8 cellular contexts compared by ENCODE assay signal in the genomic region with DNA sequence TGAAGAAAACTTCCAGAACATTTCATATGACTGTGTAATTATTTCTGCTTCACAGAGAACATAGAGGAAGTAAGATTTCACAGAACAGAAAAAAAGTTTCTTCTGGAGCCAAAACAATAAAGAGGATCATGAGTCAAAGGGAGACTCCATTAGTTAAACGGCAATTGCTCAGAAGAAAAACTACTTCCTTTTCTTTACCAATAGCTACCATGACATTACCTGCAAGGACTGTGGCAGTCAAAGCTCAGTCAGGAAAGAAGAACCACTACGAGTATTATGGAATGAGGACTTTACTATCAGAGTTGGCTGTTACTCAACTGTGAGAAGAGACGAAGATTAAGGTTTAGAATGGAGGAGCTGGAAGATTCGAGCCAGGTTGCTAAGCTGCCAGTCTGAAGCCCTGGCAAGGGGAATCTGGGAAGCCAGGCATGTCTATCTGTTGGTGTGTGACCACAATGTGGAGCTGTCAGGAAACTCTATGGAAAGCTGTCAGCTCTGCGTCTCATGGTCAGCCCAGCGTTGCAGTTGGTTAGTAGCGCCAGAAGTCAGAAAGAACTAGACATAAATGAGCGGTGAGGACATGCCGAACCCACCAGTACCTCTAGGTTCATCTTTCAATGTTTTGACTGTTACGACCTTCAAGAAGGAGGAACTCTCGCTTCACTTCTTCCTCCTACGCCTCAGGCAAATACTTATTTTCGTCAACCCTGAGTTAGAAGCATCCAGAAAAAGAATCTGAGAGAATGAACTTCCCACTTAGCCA.
DNase-seq lines count a peak whose midpoint lies in the region; ATAC-seq, FAIRE-seq and TF ChIP-seq lines count a peak whose summit lies in the region.
"Had no signal": no experiment of that assay in that cellular context is flagged by ENCODE, and none has a peak within 500 bp of the region (broad histone marks: within the 10 kb centered on the region; RNA-seq: fewer than 3 reads in every experiment).

No MANE protein-coding gene starts in this region.

- no peaks in the 10 kb centered on the region for H3K9me3 Mint-ChIP-seq in memory B cell
- no peaks in the 10 kb centered on the region for H3K9me3 Mint-ChIP-seq in activated CD8-positive, alpha-beta T cell treated with anti-CD3 and anti-CD28 coated beads, Interleukin-2, amount 10 ng/mL, durations not matched to agents 7 days and 5 days (ENCODE audit: insufficient read depth)

- H3K4me3 Mint-ChIP-seq in memory B cell = peak overlapping the region; percentile 84
- H3K4me3 Mint-ChIP-seq in activated CD8-positive, alpha-beta T cell treated with anti-CD3 and anti-CD28 coated beads, Interleukin-2, amount 10 ng/mL, durations not matched to agents 7 days and 5 days = no peak overlapping the region

- H3K36me3 ChIP-seq in kidney (ENCODE audit: control insufficient read depth in 1 of 2, insufficient read depth in 2 of 2, low read length in 2 of 2) = no peaks in the 10 kb centered on the region
- H3K36me3 ChIP-seq: Peyer's patch had no signal

- no peak overlapping the region for H3K9ac ChIP-seq in kidney (ENCODE audit: low read length in 2 of 2)

- no peak for DNase-seq in GM19239 (ENCODE audit: insufficient read length, low spot score)
- DNase-seq in memory B cell (ENCODE audit: low spot score in 2 of 2) = peak in 1 of 2 donors; percentile 10
- DNase-seq in activated CD8-positive, alpha-beta T cell treated with anti-CD3 and anti-CD28 coated beads, Interleukin-2, amount 10 ng/mL, durations not matched to agents 7 days and 5 days = no peak
- DNase-seq in NCI-H446 (lab: John Stamatoyannopoulos, UW) = no peak
- no peak for DNase-seq in kidney
- DNase-seq: Peyer's patch had no signal

- ATAC-seq in HG02610 (IDR thresholded peaks at IDR 0.05; ENCODE audit: unreplicated experiment) = peak; percentile 93
- peak; percentile 87 for ATAC-seq in HG03558 (IDR thresholded peaks at IDR 0.05; ENCODE audit: extremely low read depth, unreplicated experiment)
- peak; percentile 78 for ATAC-seq in memory B cell (ENCODE audit: low read depth)
- no peak for ATAC-seq in activated CD8-positive, alpha-beta T cell treated with anti-CD3 and anti-CD28 coated beads, Interleukin-2, amount 10 ng/mL, durations not matched to agents 7 days and 5 days

- CTCF ChIA-PET in activated CD8-positive, alpha-beta T cell treated with anti-CD3 and anti-CD28 coated beads, Interleukin-2, amount 10 ng/mL, durations not matched to agents 7 days and 5 days (lab: Charles Lee) = no interaction called here

- H3K4me3 ChIP-seq in kidney (ENCODE audit: low read length in 2 of 2) = no peak overlapping the region
- H3K4me3 ChIP-seq: Peyer's patch had no signal

- FAIRE-seq in GM19239 (lab: Jason Lieb, UNC) (peak; percentile 78), kidney (lab: Jason Lieb, UNC) (no peak)

- no peak for TF ChIP-seq CTCF in kidney (IDR thresholded peaks at IDR 0.05; ENCODE audit: borderline replicate concordance, extremely low read depth, insufficient read depth)

- peak overlapping the region; percentile 70 for H3K27ac Mint-ChIP-seq in memory B cell
- H3K27ac Mint-ChIP-seq in activated CD8-positive, alpha-beta T cell treated with anti-CD3 and anti-CD28 coated beads, Interleukin-2, amount 10 ng/mL, durations not matched to agents 7 days and 5 days = no peak overlapping the region

- POLR2A ChIA-PET in activated CD8-positive, alpha-beta T cell treated with anti-CD3 and anti-CD28 coated beads, Interleukin-2, amount 10 ng/mL, durations not matched to agents 7 days and 5 days (lab: Charles Lee) = no interaction called here

- no peaks in the 10 kb centered on the region for H3K4me1 ChIP-seq in kidney (ENCODE audit: control insufficient read depth in 1 of 2, insufficient read depth in 1 of 2, low read depth in 1 of 2, low read length in 2 of 2)
- H3K4me1 ChIP-seq: Peyer's patch had no signal

- peaks cover 6% of the 10 kb centered on the region for H3K4me1 Mint-ChIP-seq in memory B cell
- no peaks in the 10 kb centered on the region for H3K4me1 Mint-ChIP-seq in activated CD8-positive, alpha-beta T cell treated with anti-CD3 and anti-CD28 coated beads, Interleukin-2, amount 10 ng/mL, durations not matched to agents 7 days and 5 days (ENCODE audit: low read depth)

- no peaks in the 10 kb centered on the region for H3K36me3 Mint-ChIP-seq in memory B cell
- no peaks in the 10 kb centered on the region for H3K36me3 Mint-ChIP-seq in activated CD8-positive, alpha-beta T cell treated with anti-CD3 and anti-CD28 coated beads, Interleukin-2, amount 10 ng/mL, durations not matched to agents 7 days and 5 days (ENCODE audit: low read depth)

- H3K27me3 Mint-ChIP-seq in memory B cell = no peaks in the 10 kb centered on the region
- H3K27me3 Mint-ChIP-seq in activated CD8-positive, alpha-beta T cell treated with anti-CD3 and anti-CD28 coated beads, Interleukin-2, amount 10 ng/mL, durations not matched to agents 7 days and 5 days (ENCODE audit: low read depth) = no peaks in the 10 kb centered on the region

- no peak overlapping the region for H3K27ac ChIP-seq in kidney (ENCODE audit: low read depth in 2 of 2, low read length in 2 of 2)
- H3K27ac ChIP-seq: Peyer's patch had no signal

- no peaks in the 10 kb centered on the region for H3K9me3 ChIP-seq in kidney (ENCODE audit: control insufficient read depth in 1 of 2, low read length in 2 of 2)
- H3K9me3 ChIP-seq: Peyer's patch had no signal

- intact Hi-C loops in kidney (cut with DNase I) = no loop called here
